In the genomic region with DNA sequence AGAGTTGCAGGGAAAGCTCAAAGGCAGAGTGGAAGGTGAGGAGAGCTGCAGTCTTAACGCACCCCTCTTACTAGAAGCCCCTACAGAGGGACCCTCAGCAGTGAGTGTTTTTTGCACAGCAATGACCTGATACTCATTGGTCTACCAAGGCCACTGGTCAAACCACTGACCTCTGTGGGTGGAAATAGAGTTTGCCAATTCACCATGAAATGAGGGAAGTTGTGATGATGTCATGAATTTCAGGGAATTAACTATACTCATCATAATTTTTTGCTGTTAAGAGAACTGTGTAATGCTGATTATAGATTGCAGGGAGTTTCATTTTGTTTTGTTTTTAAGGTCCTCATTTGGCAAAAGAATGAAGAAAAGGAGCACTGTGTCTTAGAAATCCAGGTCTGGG, we compare ENCODE assay signal across 18 cellular contexts.
"Had no signal": no experiment of that assay in that cellular context is flagged by ENCODE, and none has a peak within 500 bp of the region (broad histone marks: within the 10 kb centered on the region; RNA-seq: fewer than 3 reads in every experiment).

No MANE protein-coding gene starts in this region.

- DNase-seq: activated B cell treated with CpG ODN at 0.5 μM for 24 hours; activated CD4-positive, alpha-beta T cell treated with anti-CD3 and anti-CD28 coated beads for 4 hours; activated CD4-positive, alpha-beta T cell treated with anti-CD3 and anti-CD28 coated beads, Interleukin-2, amount 50 U/mL, for 48 hours; activated CD8-positive, alpha-beta memory T cell treated with anti-CD3 and anti-CD28 coated beads, Interleukin-2, amount 50 U/mL, for 48 hours; activated naive CD4-positive, alpha-beta T cell treated with Interleukin-2 at 50 U/mL for 16 hours; activated naive CD8-positive, alpha-beta T cell treated with anti-CD3 and anti-CD28 coated beads for 36 hours; activated T-cell treated with anti-CD3 and anti-CD28 coated beads, Interleukin-2, amount 50 U/mL, for 48 hours; amygdala; colonic mucosa; foreskin keratinocyte; pancreas; psoas muscle; right cardiac atrium; stimulated activated CD4-positive, alpha-beta T cell treated with anti-CD3 and anti-CD28 coated beads, Interleukin-12 subunit alpha, Interleukin-12 subunit beta, amount 100 ng/mL, for 4 hours; stimulated activated CD4-positive, alpha-beta T cell treated with anti-CD3 and anti-CD28 coated beads, Interleukin-4, amount 100 ng/mL, for 4 hours; stimulated activated naive CD8-positive, alpha-beta T cell treated with anti-CD3 and anti-CD28 coated beads, Interleukin-15, Interleukin-2, amounts not matched to agents 100 U/mL and 50 U/mL, for 24 hours; T-cell had no signal

- H3K9me3 ChIP-seq: colonic mucosa, neutrophil, pancreas, psoas muscle had no signal

- H3K36me3 ChIP-seq: colonic mucosa, neutrophil, pancreas had no signal

- H3K4me1 ChIP-seq: colonic mucosa, foreskin keratinocyte, pancreas, psoas muscle had no signal

- H3K4me3 ChIP-seq: colonic mucosa, pancreas, psoas muscle had no signal

- ATAC-seq: foreskin keratinocyte; psoas muscle; right cardiac atrium; stimulated activated naive CD8-positive, alpha-beta T cell treated with anti-CD3 and anti-CD28 coated beads, Interleukin-15, Interleukin-2, amounts not matched to agents 100 U/mL and 50 U/mL, for 24 hours; T-cell had no signal

- H3K27me3 ChIP-seq: colonic mucosa, foreskin keratinocyte, pancreas had no signal

- H3K27ac ChIP-seq: colonic mucosa, foreskin keratinocyte, neutrophil, pancreas, psoas muscle had no signal
